In genomic region chr5:175642998-175643397, GRCh38 we compare ENCODE assay signal across 30 cellular contexts. TPM values are rescaled to one million over a fixed set of nuclear protein-coding genes. Genes with fewer than 3 reads are reported as not detected.
DNase-seq lines count a peak whose midpoint lies in the region; ATAC-seq and TF ChIP-seq lines count a peak whose summit lies in the region.
"Had no signal": no experiment of that assay in that cellular context is flagged by ENCODE, and none has a peak within 500 bp of the region (broad histone marks: within the 10 kb centered on the region; RNA-seq: fewer than 3 reads in every experiment).

No MANE protein-coding gene starts in this region.

- POLR2A ChIA-PET in activated CD8-positive, alpha-beta T cell treated with anti-CD3 and anti-CD28 coated beads for 36 hours (lab: Charles Lee), result no interaction called here
- POLR2A ChIA-PET in activated CD8-positive, alpha-beta T cell treated with anti-CD3 and anti-CD28 coated beads, Interleukin-2, amount 10 ng/mL, durations not matched to agents 7 days and 5 days (lab: Charles Lee), result no interaction called here

- TF ChIP-seq CTCF in activated CD8-positive, alpha-beta T cell treated with anti-CD3 and anti-CD28 coated beads for 36 hours (IDR thresholded peaks at IDR 0.05), result no peak
- TF ChIP-seq CTCF in right atrium auricular region (IDR thresholded peaks at IDR 0.05), result no peak
- TF ChIP-seq CTCF in spleen (IDR thresholded peaks at IDR 0.05 in 8 of 11, conservative IDR thresholded peaks at IDR 0.05 in 3 of 11), result no peak

- H3K9me3 ChIP-seq in right atrium auricular region, result no peaks in the 10 kb centered on the region
- H3K9me3 ChIP-seq in spleen, result peaks cover 0 to 12% (median 3%) of the 10 kb centered on the region in 8 donors
- H3K9me3 ChIP-seq: SJSA1 had no signal

- peaks cover 3% of the 10 kb centered on the region for H3K36me3 Mint-ChIP-seq in activated CD8-positive, alpha-beta T cell treated with anti-CD3 and anti-CD28 coated beads for 36 hours (ENCODE audit: low read depth)
- peaks cover 8% of the 10 kb centered on the region for H3K36me3 Mint-ChIP-seq in activated CD8-positive, alpha-beta T cell treated with anti-CD3 and anti-CD28 coated beads, Interleukin-2, amount 10 ng/mL, durations not matched to agents 7 days and 5 days (ENCODE audit: low read depth)
- H3K36me3 Mint-ChIP-seq in activated T-helper 17 cell treated with anti-CD3 and anti-CD28 coated beads, Interleukin-2, amount 50 U/mL, for 72 hours (ENCODE audit: low read depth), result no peaks in the 10 kb centered on the region
- peaks cover 2% of the 10 kb centered on the region for H3K36me3 Mint-ChIP-seq in T-helper 2 cell treated with Interferon-gamma antibody and Interleukin-4, amounts not matched to agents 5 μg/mL and 100 μg/mL, for 36 hours (ENCODE audit: low read depth)
- H3K36me3 Mint-ChIP-seq: CD4-positive, alpha-beta memory T cell had no signal

- H3K4me3 ChIP-seq in right atrium auricular region (no peak overlapping the region), spleen (no peak overlapping the region)
- H3K4me3 ChIP-seq: GM12878, K562, PC-9, SJSA1 had no signal

- H3K27ac ChIP-seq in right atrium auricular region, result no peak overlapping the region
- H3K27ac ChIP-seq in spleen, result no peak overlapping the region
- H3K27ac ChIP-seq: PC-9, SJSA1 had no signal

- peaks cover 45% of the 10 kb centered on the region for H3K4me1 Mint-ChIP-seq in activated CD8-positive, alpha-beta T cell treated with anti-CD3 and anti-CD28 coated beads for 36 hours (ENCODE audit: low read depth)
- peaks cover 24% of the 10 kb centered on the region for H3K4me1 Mint-ChIP-seq in activated CD8-positive, alpha-beta T cell treated with anti-CD3 and anti-CD28 coated beads, Interleukin-2, amount 10 ng/mL, durations not matched to agents 7 days and 5 days (ENCODE audit: low read depth)
- H3K4me1 Mint-ChIP-seq in activated T-helper 17 cell treated with anti-CD3 and anti-CD28 coated beads, Interleukin-2, amount 50 U/mL, for 72 hours, result peaks cover 5% of the 10 kb centered on the region
- H3K4me1 Mint-ChIP-seq in T-helper 2 cell treated with Interferon-gamma antibody and Interleukin-4, amounts not matched to agents 5 μg/mL and 100 μg/mL, for 36 hours (ENCODE audit: low read depth), result peaks cover 14% of the 10 kb centered on the region

- H3K4me3 Mint-ChIP-seq in activated CD8-positive, alpha-beta T cell treated with anti-CD3 and anti-CD28 coated beads for 36 hours, result no peak overlapping the region
- H3K4me3 Mint-ChIP-seq in activated CD8-positive, alpha-beta T cell treated with anti-CD3 and anti-CD28 coated beads, Interleukin-2, amount 10 ng/mL, durations not matched to agents 7 days and 5 days, result no peak overlapping the region
- H3K4me3 Mint-ChIP-seq in activated T-helper 17 cell treated with anti-CD3 and anti-CD28 coated beads, Interleukin-2, amount 50 U/mL, for 72 hours, result no peak overlapping the region
- no peak overlapping the region for H3K4me3 Mint-ChIP-seq in T-helper 2 cell treated with Interferon-gamma antibody and Interleukin-4, amounts not matched to agents 5 μg/mL and 100 μg/mL, for 36 hours
- H3K4me3 Mint-ChIP-seq: CD4-positive, alpha-beta memory T cell had no signal

- ATAC-seq in activated CD8-positive, alpha-beta T cell treated with anti-CD3 and anti-CD28 coated beads for 36 hours, result peak; percentile 57
- ATAC-seq in activated CD8-positive, alpha-beta T cell treated with anti-CD3 and anti-CD28 coated beads, Interleukin-2, amount 10 ng/mL, durations not matched to agents 7 days and 5 days, result no peak
- ATAC-seq in left ventricle myocardium superior, result peak; percentile 19
- peak; percentile 57 for ATAC-seq in activated T-helper 17 cell treated with anti-CD3 and anti-CD28 coated beads, Interleukin-2, amount 50 U/mL, for 72 hours (replicated peaks)
- ATAC-seq: GM12878, K562 had no signal

- H3K4me1 ChIP-seq in right atrium auricular region (no peaks in the 10 kb centered on the region), spleen (peaks cover 0 to 28% (median 7%) of the 10 kb centered on the region in 6 donors)
- H3K4me1 ChIP-seq: SJSA1 had no signal

- H3K36me3 ChIP-seq in right atrium auricular region (no peaks in the 10 kb centered on the region), spleen (no peaks in the 10 kb centered on the region)
- H3K36me3 ChIP-seq: SJSA1 had no signal

- peak; percentile 50 for DNase-seq in activated CD8-positive, alpha-beta T cell treated with anti-CD3 and anti-CD28 coated beads for 36 hours
- no peak for DNase-seq in activated CD8-positive, alpha-beta T cell treated with anti-CD3 and anti-CD28 coated beads, Interleukin-2, amount 10 ng/mL, durations not matched to agents 7 days and 5 days
- DNase-seq in left ventricle myocardium superior (no peak), right atrium auricular region (ENCODE audit: low spot score) (no peak), spleen (no peak)
- DNase-seq in T-helper 2 cell treated with Interferon-gamma antibody and Interleukin-4, amounts not matched to agents 5 μg/mL and 100 μg/mL, for 36 hours (ENCODE audit: low spot score), result no peak
- DNase-seq: C1 segment of cervical spinal cord; CD4-positive, alpha-beta memory T cell; COR-L47; DMS79; EL; GDM1; GOT3; HCEC 1CT; Kasumi-1; NCI-H1105 treated with DMSO at 0.1 percent for 48 hours; NCI-H146; NCI-H1930; NCI-H2107; NCI-H446; NCI-H524 treated with DMSO at 0.1 percent for 48 hours; NCI-H82; PC-9; Right ventricle myocardium superior; RPMI8226 had no signal

- CTCF ChIA-PET in activated CD8-positive, alpha-beta T cell treated with anti-CD3 and anti-CD28 coated beads for 36 hours (lab: Charles Lee), result interaction anchor here (1.2 kb wide), 1 partner anchor 24 kb away, joined by 3 read pairs; no protein-coding TSS in a partner anchor
- CTCF ChIA-PET in activated CD8-positive, alpha-beta T cell treated with anti-CD3 and anti-CD28 coated beads, Interleukin-2, amount 10 ng/mL, durations not matched to agents 7 days and 5 days (lab: Charles Lee), result no interaction called here

- TF ChIP-seq POLR2A in spleen (IDR thresholded peaks at IDR 0.05), result no peak

- H3K9me3 Mint-ChIP-seq in activated CD8-positive, alpha-beta T cell treated with anti-CD3 and anti-CD28 coated beads for 36 hours, result peaks cover 7% of the 10 kb centered on the region
- H3K9me3 Mint-ChIP-seq in activated CD8-positive, alpha-beta T cell treated with anti-CD3 and anti-CD28 coated beads, Interleukin-2, amount 10 ng/mL, durations not matched to agents 7 days and 5 days (ENCODE audit: insufficient read depth), result peaks cover 7% of the 10 kb centered on the region
- H3K9me3 Mint-ChIP-seq in activated T-helper 17 cell treated with anti-CD3 and anti-CD28 coated beads, Interleukin-2, amount 50 U/mL, for 72 hours, result no peaks in the 10 kb centered on the region
- peaks cover 15% of the 10 kb centered on the region for H3K9me3 Mint-ChIP-seq in T-helper 2 cell treated with Interferon-gamma antibody and Interleukin-4, amounts not matched to agents 5 μg/mL and 100 μg/mL, for 36 hours

- H3K27me3 Mint-ChIP-seq in activated CD8-positive, alpha-beta T cell treated with anti-CD3 and anti-CD28 coated beads for 36 hours, result no peaks in the 10 kb centered on the region
- H3K27me3 Mint-ChIP-seq in activated CD8-positive, alpha-beta T cell treated with anti-CD3 and anti-CD28 coated beads, Interleukin-2, amount 10 ng/mL, durations not matched to agents 7 days and 5 days (ENCODE audit: low read depth), result no peaks in the 10 kb centered on the region
- no peaks in the 10 kb centered on the region for H3K27me3 Mint-ChIP-seq in activated T-helper 17 cell treated with anti-CD3 and anti-CD28 coated beads, Interleukin-2, amount 50 U/mL, for 72 hours
- H3K27me3 Mint-ChIP-seq in T-helper 2 cell treated with Interferon-gamma antibody and Interleukin-4, amounts not matched to agents 5 μg/mL and 100 μg/mL, for 36 hours (ENCODE audit: low read depth), result no peaks in the 10 kb centered on the region
- H3K27me3 Mint-ChIP-seq: CD4-positive, alpha-beta memory T cell had no signal

- H3K27me3 ChIP-seq in right atrium auricular region (no peaks in the 10 kb centered on the region), spleen (replicated peaks in 1 of 7) (no peaks in the 10 kb centered on the region)
- H3K27me3 ChIP-seq: SJSA1 had no signal

- 90 to 93% (median 92%) methylated on average over 4 of the region's 4 CpGs for WGBS in spleen, 5 donors

- intact Hi-C loops in activated CD8-positive, alpha-beta T cell treated with anti-CD3 and anti-CD28 coated beads for 36 hours (cut with micrococcal nuclease), result no loop called here
- intact Hi-C loops in left ventricle myocardium superior (cut with micrococcal nuclease) (no loop called here), spleen (cut with DNase I; ENCODE audit: low total_unique reads) (no loop called here)

- H3K27ac Mint-ChIP-seq in activated CD8-positive, alpha-beta T cell treated with anti-CD3 and anti-CD28 coated beads for 36 hours, result no peak overlapping the region
- no peak overlapping the region for H3K27ac Mint-ChIP-seq in activated CD8-positive, alpha-beta T cell treated with anti-CD3 and anti-CD28 coated beads, Interleukin-2, amount 10 ng/mL, durations not matched to agents 7 days and 5 days
- no peak overlapping the region for H3K27ac Mint-ChIP-seq in activated T-helper 17 cell treated with anti-CD3 and anti-CD28 coated beads, Interleukin-2, amount 50 U/mL, for 72 hours
- H3K27ac Mint-ChIP-seq in T-helper 2 cell treated with Interferon-gamma antibody and Interleukin-4, amounts not matched to agents 5 μg/mL and 100 μg/mL, for 36 hours, result no peak overlapping the region

RNA-seq across cellular contexts. Expression of gene HRH2, which starts 14.9 kb away (rescaled TPM):
- total RNA-seq in activated CD8-positive, alpha-beta T cell treated with anti-CD3 and anti-CD28 coated beads for 36 hours, result 10 to 100 TPM; 23.2 to 24.5 TPM
- total RNA-seq in activated CD8-positive, alpha-beta T cell treated with anti-CD3 and anti-CD28 coated beads, Interleukin-2, amount 10 ng/mL, durations not matched to agents 7 days and 5 days, result 10 to 100 TPM; 26.9 to 27.5 TPM
- total RNA-seq in left ventricle myocardium superior (58.0 TPM), right atrium auricular region (10 to 100 TPM in 1 of 2 donors, 1 to 10 TPM in 1; 8.0 to 18.9 TPM), spleen (10 to 100 TPM; 14.6 to 85.2 (median 31.9) TPM)
- total RNA-seq in activated T-helper 17 cell treated with anti-CD3 and anti-CD28 coated beads, Interleukin-2, amount 50 U/mL, for 72 hours, result 1 to 10 TPM; 3.3 to 4.0 TPM
- polyA plus RNA-seq in spleen, result 1 to 10 TPM; 1.9 to 4.8 (median 4.4) TPM
- total RNA-seq: A673, K562, PC-9, SJSA1 had no signal
